In the genomic region with DNA sequence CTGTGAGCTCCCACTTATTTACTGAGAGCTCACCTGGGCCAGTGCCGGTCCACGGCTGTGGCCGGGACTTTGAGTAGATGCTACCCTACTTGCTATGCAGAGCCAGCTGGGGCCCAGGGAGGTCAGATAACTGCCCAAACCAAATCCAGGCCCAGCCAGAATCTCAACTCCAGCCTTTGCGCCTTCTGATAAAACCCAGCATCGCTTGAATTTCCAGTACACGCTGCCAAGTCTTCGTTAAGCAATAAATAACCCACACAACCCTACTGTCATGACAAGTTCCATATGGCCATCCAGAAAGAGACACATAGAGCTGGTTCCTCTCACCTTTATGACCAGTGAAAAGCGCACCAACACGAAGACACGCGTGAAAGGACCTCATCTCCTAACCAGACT, we compare ENCODE assay signal across 1 cellular context.
TF ChIP-seq lines count a peak whose summit lies in the region.
"Not testable (repeated sequence)": the region's sequence is repeated elsewhere in the genome, so short reads cannot be mapped to it uniquely, and the experiment has no call there.

No MANE protein-coding gene starts in this region.

TF ChIP-seq in K562, 482 proteins besides CTCF, POLR2A, EP300 and RAD21:
- TF ChIP-seq, protein P1, sequence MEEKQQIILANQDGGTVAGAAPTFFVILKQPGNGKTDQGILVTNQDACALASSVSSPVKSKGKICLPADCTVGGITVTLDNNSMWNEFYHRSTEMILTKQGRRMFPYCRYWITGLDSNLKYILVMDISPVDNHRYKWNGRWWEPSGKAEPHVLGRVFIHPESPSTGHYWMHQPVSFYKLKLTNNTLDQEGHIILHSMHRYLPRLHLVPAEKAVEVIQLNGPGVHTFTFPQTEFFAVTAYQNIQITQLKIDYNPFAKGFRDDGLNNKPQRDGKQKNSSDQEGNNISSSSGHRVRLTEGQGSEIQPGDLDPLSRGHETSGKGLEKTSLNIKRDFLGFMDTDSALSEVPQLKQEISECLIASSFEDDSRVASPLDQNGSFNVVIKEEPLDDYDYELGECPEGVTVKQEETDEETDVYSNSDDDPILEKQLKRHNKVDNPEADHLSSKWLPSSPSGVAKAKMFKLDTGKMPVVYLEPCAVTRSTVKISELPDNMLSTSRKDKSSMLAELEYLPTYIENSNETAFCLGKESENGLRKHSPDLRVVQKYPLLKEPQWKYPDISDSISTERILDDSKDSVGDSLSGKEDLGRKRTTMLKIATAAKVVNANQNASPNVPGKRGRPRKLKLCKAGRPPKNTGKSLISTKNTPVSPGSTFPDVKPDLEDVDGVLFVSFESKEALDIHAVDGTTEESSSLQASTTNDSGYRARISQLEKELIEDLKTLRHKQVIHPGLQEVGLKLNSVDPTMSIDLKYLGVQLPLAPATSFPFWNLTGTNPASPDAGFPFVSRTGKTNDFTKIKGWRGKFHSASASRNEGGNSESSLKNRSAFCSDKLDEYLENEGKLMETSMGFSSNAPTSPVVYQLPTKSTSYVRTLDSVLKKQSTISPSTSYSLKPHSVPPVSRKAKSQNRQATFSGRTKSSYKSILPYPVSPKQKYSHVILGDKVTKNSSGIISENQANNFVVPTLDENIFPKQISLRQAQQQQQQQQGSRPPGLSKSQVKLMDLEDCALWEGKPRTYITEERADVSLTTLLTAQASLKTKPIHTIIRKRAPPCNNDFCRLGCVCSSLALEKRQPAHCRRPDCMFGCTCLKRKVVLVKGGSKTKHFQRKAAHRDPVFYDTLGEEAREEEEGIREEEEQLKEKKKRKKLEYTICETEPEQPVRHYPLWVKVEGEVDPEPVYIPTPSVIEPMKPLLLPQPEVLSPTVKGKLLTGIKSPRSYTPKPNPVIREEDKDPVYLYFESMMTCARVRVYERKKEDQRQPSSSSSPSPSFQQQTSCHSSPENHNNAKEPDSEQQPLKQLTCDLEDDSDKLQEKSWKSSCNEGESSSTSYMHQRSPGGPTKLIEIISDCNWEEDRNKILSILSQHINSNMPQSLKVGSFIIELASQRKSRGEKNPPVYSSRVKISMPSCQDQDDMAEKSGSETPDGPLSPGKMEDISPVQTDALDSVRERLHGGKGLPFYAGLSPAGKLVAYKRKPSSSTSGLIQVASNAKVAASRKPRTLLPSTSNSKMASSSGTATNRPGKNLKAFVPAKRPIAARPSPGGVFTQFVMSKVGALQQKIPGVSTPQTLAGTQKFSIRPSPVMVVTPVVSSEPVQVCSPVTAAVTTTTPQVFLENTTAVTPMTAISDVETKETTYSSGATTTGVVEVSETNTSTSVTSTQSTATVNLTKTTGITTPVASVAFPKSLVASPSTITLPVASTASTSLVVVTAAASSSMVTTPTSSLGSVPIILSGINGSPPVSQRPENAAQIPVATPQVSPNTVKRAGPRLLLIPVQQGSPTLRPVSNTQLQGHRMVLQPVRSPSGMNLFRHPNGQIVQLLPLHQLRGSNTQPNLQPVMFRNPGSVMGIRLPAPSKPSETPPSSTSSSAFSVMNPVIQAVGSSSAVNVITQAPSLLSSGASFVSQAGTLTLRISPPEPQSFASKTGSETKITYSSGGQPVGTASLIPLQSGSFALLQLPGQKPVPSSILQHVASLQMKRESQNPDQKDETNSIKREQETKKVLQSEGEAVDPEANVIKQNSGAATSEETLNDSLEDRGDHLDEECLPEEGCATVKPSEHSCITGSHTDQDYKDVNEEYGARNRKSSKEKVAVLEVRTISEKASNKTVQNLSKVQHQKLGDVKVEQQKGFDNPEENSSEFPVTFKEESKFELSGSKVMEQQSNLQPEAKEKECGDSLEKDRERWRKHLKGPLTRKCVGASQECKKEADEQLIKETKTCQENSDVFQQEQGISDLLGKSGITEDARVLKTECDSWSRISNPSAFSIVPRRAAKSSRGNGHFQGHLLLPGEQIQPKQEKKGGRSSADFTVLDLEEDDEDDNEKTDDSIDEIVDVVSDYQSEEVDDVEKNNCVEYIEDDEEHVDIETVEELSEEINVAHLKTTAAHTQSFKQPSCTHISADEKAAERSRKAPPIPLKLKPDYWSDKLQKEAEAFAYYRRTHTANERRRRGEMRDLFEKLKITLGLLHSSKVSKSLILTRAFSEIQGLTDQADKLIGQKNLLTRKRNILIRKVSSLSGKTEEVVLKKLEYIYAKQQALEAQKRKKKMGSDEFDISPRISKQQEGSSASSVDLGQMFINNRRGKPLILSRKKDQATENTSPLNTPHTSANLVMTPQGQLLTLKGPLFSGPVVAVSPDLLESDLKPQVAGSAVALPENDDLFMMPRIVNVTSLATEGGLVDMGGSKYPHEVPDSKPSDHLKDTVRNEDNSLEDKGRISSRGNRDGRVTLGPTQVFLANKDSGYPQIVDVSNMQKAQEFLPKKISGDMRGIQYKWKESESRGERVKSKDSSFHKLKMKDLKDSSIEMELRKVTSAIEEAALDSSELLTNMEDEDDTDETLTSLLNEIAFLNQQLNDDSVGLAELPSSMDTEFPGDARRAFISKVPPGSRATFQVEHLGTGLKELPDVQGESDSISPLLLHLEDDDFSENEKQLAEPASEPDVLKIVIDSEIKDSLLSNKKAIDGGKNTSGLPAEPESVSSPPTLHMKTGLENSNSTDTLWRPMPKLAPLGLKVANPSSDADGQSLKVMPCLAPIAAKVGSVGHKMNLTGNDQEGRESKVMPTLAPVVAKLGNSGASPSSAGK (IDR thresholded peaks at IDR 0.05) = peak; percentile 49
- TF ChIP-seq TCF3 (CRISPR knock-in tag; IDR thresholded peaks at IDR 0.05) = peak; percentile 58
- peak; percentile 68 for TF ChIP-seq NCOR1 (IDR thresholded peaks at IDR 0.05)
- peak; percentile 86 for TF ChIP-seq PKNOX1 (IDR thresholded peaks at IDR 0.05)
- TF ChIP-seq, protein P2, sequence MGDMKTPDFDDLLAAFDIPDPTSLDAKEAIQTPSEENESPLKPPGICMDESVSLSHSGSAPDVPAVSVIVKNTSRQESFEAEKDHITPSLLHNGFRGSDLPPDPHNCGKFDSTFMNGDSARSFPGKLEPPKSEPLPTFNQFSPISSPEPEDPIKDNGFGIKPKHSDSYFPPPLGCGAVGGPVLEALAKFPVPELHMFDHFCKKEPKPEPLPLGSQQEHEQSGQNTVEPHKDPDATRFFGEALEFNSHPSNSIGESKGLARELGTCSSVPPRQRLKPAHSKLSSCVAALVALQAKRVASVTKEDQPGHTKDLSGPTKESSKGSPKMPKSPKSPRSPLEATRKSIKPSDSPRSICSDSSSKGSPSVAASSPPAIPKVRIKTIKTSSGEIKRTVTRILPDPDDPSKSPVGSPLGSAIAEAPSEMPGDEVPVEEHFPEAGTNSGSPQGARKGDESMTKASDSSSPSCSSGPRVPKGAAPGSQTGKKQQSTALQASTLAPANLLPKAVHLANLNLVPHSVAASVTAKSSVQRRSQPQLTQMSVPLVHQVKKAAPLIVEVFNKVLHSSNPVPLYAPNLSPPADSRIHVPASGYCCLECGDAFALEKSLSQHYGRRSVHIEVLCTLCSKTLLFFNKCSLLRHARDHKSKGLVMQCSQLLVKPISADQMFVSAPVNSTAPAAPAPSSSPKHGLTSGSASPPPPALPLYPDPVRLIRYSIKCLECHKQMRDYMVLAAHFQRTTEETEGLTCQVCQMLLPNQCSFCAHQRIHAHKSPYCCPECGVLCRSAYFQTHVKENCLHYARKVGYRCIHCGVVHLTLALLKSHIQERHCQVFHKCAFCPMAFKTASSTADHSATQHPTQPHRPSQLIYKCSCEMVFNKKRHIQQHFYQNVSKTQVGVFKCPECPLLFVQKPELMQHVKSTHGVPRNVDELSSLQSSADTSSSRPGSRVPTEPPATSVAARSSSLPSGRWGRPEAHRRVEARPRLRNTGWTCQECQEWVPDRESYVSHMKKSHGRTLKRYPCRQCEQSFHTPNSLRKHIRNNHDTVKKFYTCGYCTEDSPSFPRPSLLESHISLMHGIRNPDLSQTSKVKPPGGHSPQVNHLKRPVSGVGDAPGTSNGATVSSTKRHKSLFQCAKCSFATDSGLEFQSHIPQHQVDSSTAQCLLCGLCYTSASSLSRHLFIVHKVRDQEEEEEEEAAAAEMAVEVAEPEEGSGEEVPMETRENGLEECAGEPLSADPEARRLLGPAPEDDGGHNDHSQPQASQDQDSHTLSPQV (IDR thresholded peaks at IDR 0.05) = 0 out of 2 replicates have a peak, but pooled peaks have one; percentile 18
- peak; percentile 63 for TF ChIP-seq ARID1B (IDR thresholded peaks at IDR 0.05)
- TF ChIP-seq KDM1A (IDR thresholded peaks at IDR 0.05) = peak; percentile 87 to 89
- TF ChIP-seq HDAC2 (IDR thresholded peaks at IDR 0.05) = 0 out of 2 replicates have a peak, but pooled peaks have one; percentile 45
- peak; percentile 68; the same call in 1 of the 2 replicates for TF ChIP-seq TFAP4 (CRISPR knock-in tag; IDR thresholded peaks at IDR 0.05; ENCODE audit: borderline replicate concordance)
- TF ChIP-seq TRIM24 (IDR thresholded peaks at IDR 0.05) = peak in 1 of 2 experiments; percentile 19; a peak in 1 of 4 replicates
- peak; percentile 29; the same call in 1 of the 2 replicates for TF ChIP-seq RBFOX2 (IDR thresholded peaks at IDR 0.05; ENCODE audit: low read depth, low read length)
- TF ChIP-seq MEIS2 (IDR thresholded peaks at IDR 0.05; ENCODE audit: partially characterized antibody) = peak; percentile 95
- peak; percentile 56; the same call in 1 of the 2 replicates for TF ChIP-seq TAL1 (IDR thresholded peaks at IDR 0.05)
- TF ChIP-seq CXXC5 (CRISPR knock-in tag; IDR thresholded peaks at IDR 0.05) = peak; percentile 42
- TF ChIP-seq, protein P3, sequence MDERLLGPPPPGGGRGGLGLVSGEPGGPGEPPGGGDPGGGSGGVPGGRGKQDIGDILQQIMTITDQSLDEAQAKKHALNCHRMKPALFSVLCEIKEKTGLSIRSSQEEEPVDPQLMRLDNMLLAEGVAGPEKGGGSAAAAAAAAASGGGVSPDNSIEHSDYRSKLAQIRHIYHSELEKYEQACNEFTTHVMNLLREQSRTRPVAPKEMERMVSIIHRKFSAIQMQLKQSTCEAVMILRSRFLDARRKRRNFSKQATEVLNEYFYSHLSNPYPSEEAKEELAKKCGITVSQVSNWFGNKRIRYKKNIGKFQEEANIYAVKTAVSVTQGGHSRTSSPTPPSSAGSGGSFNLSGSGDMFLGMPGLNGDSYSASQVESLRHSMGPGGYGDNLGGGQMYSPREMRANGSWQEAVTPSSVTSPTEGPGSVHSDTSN (CRISPR knock-in tag; IDR thresholded peaks at IDR 0.05; ENCODE audit: low read depth) = not testable (repeated sequence)
- TF ChIP-seq, protein P3 (tag; conservative IDR thresholded peaks at IDR 0.05; ENCODE audit: low read depth) = peak; percentile 93
- peak; percentile 83 for TF ChIP-seq CBFA2T3 (IDR thresholded peaks at IDR 0.05)
- TF ChIP-seq, protein P4, sequence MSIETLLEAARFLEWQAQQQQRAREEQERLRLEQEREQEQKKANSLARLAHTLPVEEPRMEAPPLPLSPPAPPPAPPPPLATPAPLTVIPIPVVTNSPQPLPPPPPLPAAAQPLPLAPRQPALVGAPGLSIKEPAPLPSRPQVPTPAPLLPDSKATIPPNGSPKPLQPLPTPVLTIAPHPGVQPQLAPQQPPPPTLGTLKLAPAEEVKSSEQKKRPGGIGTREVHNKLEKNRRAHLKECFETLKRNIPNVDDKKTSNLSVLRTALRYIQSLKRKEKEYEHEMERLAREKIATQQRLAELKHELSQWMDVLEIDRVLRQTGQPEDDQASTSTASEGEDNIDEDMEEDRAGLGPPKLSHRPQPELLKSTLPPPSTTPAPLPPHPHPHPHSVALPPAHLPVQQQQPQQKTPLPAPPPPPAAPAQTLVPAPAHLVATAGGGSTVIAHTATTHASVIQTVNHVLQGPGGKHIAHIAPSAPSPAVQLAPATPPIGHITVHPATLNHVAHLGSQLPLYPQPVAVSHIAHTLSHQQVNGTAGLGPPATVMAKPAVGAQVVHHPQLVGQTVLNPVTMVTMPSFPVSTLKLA (conservative IDR thresholded peaks at IDR 0.05) = peak in 1 of 2 experiments; percentile 65; a peak in 2 of 4 replicates
- TF ChIP-seq CBFA2T2 (conservative IDR thresholded peaks at IDR 0.05) = peak; percentile 82
- TF ChIP-seq DPF2 (IDR thresholded peaks at IDR 0.05) = 0 out of 2 replicates have a peak, but pooled peaks have one; percentile 19
- TF ChIP-seq HDAC1 (IDR thresholded peaks at IDR 0.05) = peak in 1 of 2 experiments; percentile 76; a peak in 1 of 4 replicates
- TF ChIP-seq ZFX (CRISPR knock-in tag; IDR thresholded peaks at IDR 0.05) = peak; percentile 38; the same call in 1 of the 2 replicates
- peak; percentile 68 for TF ChIP-seq L3MBTL2 (IDR thresholded peaks at IDR 0.05)
- peak in 1 of 2 experiments; percentile 43; a peak in 1 of 4 replicates for TF ChIP-seq RCOR1 (IDR thresholded peaks at IDR 0.05; ENCODE audit: borderline replicate concordance in 1 of 2, low read depth in 2 of 2, low read length in 2 of 2)
- TF ChIP-seq NFIC (IDR thresholded peaks at IDR 0.05) = peak; percentile 75
- TF ChIP-seq ATF1 (CRISPR knock-in tag; IDR thresholded peaks at IDR 0.05) = not testable (repeated sequence)
- TF ChIP-seq ATF1 (tag; IDR thresholded peaks at IDR 0.05) = 0 out of 2 replicates have a peak, but pooled peaks have one; percentile 16
TF ChIP-seq in K562: peak in this region for 25; not testable (repeated sequence) for 457.
